In the genomic region with DNA sequence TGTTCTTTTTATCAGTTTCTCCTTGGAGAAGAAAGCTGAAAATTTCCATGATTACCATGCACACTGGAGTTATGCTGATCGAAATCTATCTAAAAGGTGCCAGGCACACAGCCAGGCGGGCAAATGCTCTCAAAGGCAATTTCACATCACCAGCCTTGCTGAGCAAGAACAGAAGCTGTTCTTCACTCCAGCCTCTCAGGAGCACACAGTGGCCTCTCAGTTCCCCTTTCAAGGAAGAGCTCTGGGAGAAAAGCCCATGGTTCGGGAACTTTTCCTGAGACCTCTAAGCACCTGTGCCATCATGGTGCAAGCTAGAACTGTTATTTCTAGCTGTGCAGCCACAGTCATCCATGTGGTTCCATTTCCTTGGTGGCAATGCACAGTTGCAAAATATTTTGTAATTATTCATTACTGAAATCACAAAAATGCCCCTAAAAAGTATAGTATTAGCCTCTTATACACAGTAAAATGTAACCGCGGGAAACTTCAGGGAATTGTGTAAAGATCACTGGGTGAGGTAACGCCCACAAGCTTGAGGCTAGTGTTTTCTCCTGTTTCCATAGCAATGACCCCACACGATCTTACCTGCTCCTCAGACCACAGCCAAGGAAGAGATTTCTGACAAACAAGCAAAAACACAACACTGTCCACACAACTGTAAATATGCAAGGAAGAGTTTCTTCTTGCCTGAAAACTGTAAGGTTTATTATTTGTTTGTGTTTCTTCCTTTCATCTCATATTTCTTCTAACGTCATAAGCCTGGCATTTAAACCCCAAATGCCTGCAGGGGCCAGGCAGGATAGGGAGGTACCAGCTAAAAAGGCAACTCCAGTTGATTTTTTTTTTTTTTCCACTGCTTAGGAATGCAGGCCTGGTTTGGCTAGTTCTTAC, we compare ENCODE assay signal across 8 cellular contexts.
DNase-seq lines count a peak whose midpoint lies in the region; ATAC-seq, FAIRE-seq and TF ChIP-seq lines count a peak whose summit lies in the region.

No MANE protein-coding gene starts in this region.

- DNase-seq in GM12891 (ENCODE audit: insufficient read length, low spot score), result no peak
- DNase-seq in MV-4-11 (lab: John Stamatoyannopoulos, UW), result peak; percentile 70
- peak; percentile 37 to 90 for DNase-seq in T47D (ENCODE audit: low read depth in 1 of 2, low spot score in 1 of 2)
- DNase-seq in urothelium cell line (ENCODE audit: low spot score), result peak; percentile 57
- no peak for DNase-seq in GM13976 (ENCODE audit: low spot score)
- DNase-seq in posterior vena cava (ENCODE audit: low spot score), result no peak

- no peak for TF ChIP-seq RAD21 in liver (IDR thresholded peaks at IDR 0.05)

- FAIRE-seq in GM12891 (lab: Jason Lieb, UNC) (peak; percentile 57), urothelium cell line (lab: Jason Lieb, UNC) (no peak)

- H3K4me3 ChIP-seq in liver (ENCODE audit: low read depth in 1 of 3, low read length in 3 of 3), result no peak overlapping the region

- intact Hi-C loops in posterior vena cava (cut with DNase I), result loop anchor here in 1 of 2 donors (1.0 kb wide), 1 partner anchor 30 kb away; no protein-coding TSS in a partner anchor

- H3K9ac ChIP-seq in liver (ENCODE audit: low read depth in 1 of 2, low read length in 2 of 2), result no peak overlapping the region

- ATAC-seq in GM18517 (IDR thresholded peaks at IDR 0.05; ENCODE audit: unreplicated experiment), result no peak

- TF ChIP-seq CTCF in liver (IDR thresholded peaks at IDR 0.05; ENCODE audit: low read depth, low read length, missing input control) (no peak), GM13976 (IDR thresholded peaks at IDR 0.05; ENCODE audit: borderline replicate concordance, control extremely low read depth, extremely low read depth, insufficient read depth, missing control alignments) (no peak)

- H3K4me1 ChIP-seq in liver (ENCODE audit: control insufficient read depth in 4 of 4, insufficient read depth in 4 of 4, low read length in 3 of 4), result peaks cover 0 to 4% (median 0%) of the 10 kb centered on the region in 4 donors

- H3K27me3 ChIP-seq in liver (ENCODE audit: control insufficient read depth in 4 of 4, insufficient read depth in 4 of 4, low read length in 3 of 4), result no peaks in the 10 kb centered on the region

- no peak overlapping the region for H3K27ac ChIP-seq in liver (ENCODE audit: low read depth in 1 of 2, low read length in 2 of 2)

- no peaks in the 10 kb centered on the region for H3K36me3 ChIP-seq in liver (ENCODE audit: control insufficient read depth in 4 of 4, insufficient read depth in 3 of 4, low read depth in 1 of 4, low read length in 3 of 4)

- in situ Hi-C loops in T47D (cut with HindIII; ENCODE audit: low pct_unique_long_range_greater_than_20kb, low sequenced_read_pairs), result no loop called here
- in situ Hi-C loops in GM13976 (cut with MboI; ENCODE audit: low sequenced_read_pairs, unreplicated experiment), result no loop called here

- H3K9me3 ChIP-seq in liver (ENCODE audit: control insufficient read depth in 4 of 4, low read length in 3 of 4), result no peaks in the 10 kb centered on the region

- TF ChIP-seq POLR2A in GM12891 (IDR thresholded peaks at IDR 0.05; ENCODE audit: low read depth, low read length), result no peak

- WGBS in liver, result 57% methylated on average over 8 of the region's 8 CpGs

TF ChIP-seq in GM12891, 5 proteins besides CTCF, POLR2A, EP300 and RAD21:
- TF ChIP-seq TAF1 (IDR thresholded peaks at IDR 0.05; ENCODE audit: low read depth, low read length) (no peak), POU2F2 (IDR thresholded peaks at IDR 0.05; ENCODE audit: low read depth, low read length) (no peak), SPI1 (IDR thresholded peaks at IDR 0.05; ENCODE audit: low read depth, low read length) (peak; percentile 89), POLR2AphosphoS5 (IDR thresholded peaks at IDR 0.05; ENCODE audit: low read depth, low read length) (no peak), PAX5 (IDR thresholded peaks at IDR 0.05; ENCODE audit: insufficient read depth, low read length, severe bottlenecking) (no peak)
TF ChIP-seq in GM12891: peak in this region for 1.

TF ChIP-seq in liver, 16 proteins besides CTCF, POLR2A, EP300 and RAD21:
- peak; percentile 39 for TF ChIP-seq NR2F2 (IDR thresholded peaks at IDR 0.05)
- no peak for TF ChIP-seq TAF1 (conservative IDR thresholded peaks at IDR 0.05)

Comparison
In these comparisons a context has a peak if more than half of its experiments do, and no peak if none do; other contexts are left out.
1. DNase-seq: peak in MV-4-11 (single experiment), T47D (2 of 2) and urothelium cell line (single experiment); none in GM12891 (single experiment), GM13976 (single experiment) and posterior vena cava (single experiment).